11 cellular contexts compared by ENCODE assay signal in the genomic region with DNA sequence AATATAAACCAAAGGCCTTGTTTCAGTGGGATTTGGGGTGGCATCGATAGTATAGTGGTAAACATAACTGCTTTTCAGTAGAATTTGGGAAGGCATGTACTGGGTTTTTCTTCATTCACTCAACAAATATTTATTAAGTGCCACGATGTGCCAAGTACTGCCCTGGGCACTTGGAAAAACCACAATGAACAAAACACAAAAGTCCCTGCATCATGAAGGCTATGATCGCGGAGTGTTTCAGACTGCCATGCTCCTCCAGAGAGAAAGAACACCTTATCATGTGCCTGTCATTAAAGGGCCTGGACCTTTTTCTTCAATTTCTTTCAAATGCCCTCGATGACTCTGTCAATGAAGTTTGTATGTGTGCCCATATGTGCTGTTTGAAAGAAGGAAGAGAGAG. TPM values are rescaled to one million over a fixed set of nuclear protein-coding genes. Genes with fewer than 3 reads are reported as not detected.
A peak's percentile ranks its signal among the peaks of the same experiment; 100 is the strongest.
DNase-seq lines count a peak whose midpoint lies in the region; ATAC-seq, FAIRE-seq and TF ChIP-seq lines count a peak whose summit lies in the region.
"Had no signal": no experiment of that assay in that cellular context is flagged by ENCODE, and none has a peak within 500 bp of the region (broad histone marks: within the 10 kb centered on the region; RNA-seq: fewer than 3 reads in every experiment).

No MANE protein-coding gene starts in this region.

- no peak for ATAC-seq in HG02763 (IDR thresholded peaks at IDR 0.05; ENCODE audit: unreplicated experiment)
- no peak for ATAC-seq in GM19328 (IDR thresholded peaks at IDR 0.05; ENCODE audit: unreplicated experiment)

- H4K20me1 ChIP-seq in DOHH2 (ENCODE audit: control insufficient read depth, insufficient read depth, low read depth, low read length) (no peaks in the 10 kb centered on the region), OCI-LY3 (ENCODE audit: insufficient read depth, low read length) (no peaks in the 10 kb centered on the region), astrocyte (ENCODE audit: insufficient read depth, low read length) (no peaks in the 10 kb centered on the region)

- no peak for DNase-seq in astrocyte (ENCODE audit: low read depth)
- peak; percentile 26 for DNase-seq in pons (ENCODE audit: low spot score)
- no peak for DNase-seq in vagina (ENCODE audit: extremely low spot score in 2 of 2)
- DNase-seq: left ventricle myocardium inferior, pancreas had no signal

- no peak overlapping the region for H3K27ac Mint-ChIP-seq in astrocyte (ENCODE audit: unreplicated experiment)

- peaks cover 41% of the 10 kb centered on the region for H3K4me1 ChIP-seq in DOHH2 (ENCODE audit: control insufficient read depth, low read length)
- peaks cover 18% of the 10 kb centered on the region for H3K4me1 ChIP-seq in OCI-LY3 (ENCODE audit: low read length)
- peaks cover 40% of the 10 kb centered on the region for H3K4me1 ChIP-seq in astrocyte (ENCODE audit: insufficient read depth, low read length)
- H3K4me1 ChIP-seq in vagina: peaks cover 30% of the 10 kb centered on the region

- no peaks in the 10 kb centered on the region for H3K27me3 ChIP-seq in DOHH2 (ENCODE audit: control insufficient read depth, low read length)
- H3K27me3 ChIP-seq in OCI-LY3 (ENCODE audit: low read depth, low read length): peaks cover 7% of the 10 kb centered on the region; the same call in 1 of the 2 replicates
- no peaks in the 10 kb centered on the region for H3K27me3 ChIP-seq in astrocyte (ENCODE audit: insufficient read depth, low read length)
- no peaks in the 10 kb centered on the region for H3K27me3 ChIP-seq in vagina
- H3K27me3 ChIP-seq: pancreas, SJCRH30 had no signal

- H2AFZ ChIP-seq in OCI-LY3 (ENCODE audit: low read depth, low read length) (0 out of 2 replicates have a peak overlapping the region, but pooled peaks have one; percentile 70), astrocyte (ENCODE audit: low read depth, low read length) (no peak overlapping the region)

- H3F3A ChIP-seq in DOHH2 (ENCODE audit: control insufficient read depth, insufficient read depth): no peaks in the 10 kb centered on the region

- TF ChIP-seq POLR2A in vagina (IDR thresholded peaks at IDR 0.05): no peak

- H3K36me3 ChIP-seq in DOHH2 (ENCODE audit: control insufficient read depth, low read length): peaks cover 4% of the 10 kb centered on the region; the same call in 1 of the 2 replicates
- no peaks in the 10 kb centered on the region for H3K36me3 ChIP-seq in OCI-LY3 (replicated peaks; ENCODE audit: low read depth, low read length)
- no peaks in the 10 kb centered on the region for H3K36me3 ChIP-seq in astrocyte (ENCODE audit: insufficient read depth, low read length)
- H3K36me3 ChIP-seq in vagina: no peaks in the 10 kb centered on the region
- H3K36me3 ChIP-seq: left ventricle myocardium inferior, pancreas, SJCRH30 had no signal

- no peak for FAIRE-seq in astrocyte (lab: Jason Lieb, UNC)
- FAIRE-seq: pancreas had no signal

- TF ChIP-seq CTCF in DOHH2 (IDR thresholded peaks at IDR 0.05; ENCODE audit: low read depth, low read length, poor library complexity, severe bottlenecking) (no peak), OCI-LY3 (IDR thresholded peaks at IDR 0.05; ENCODE audit: low read depth, low read length) (no peak), astrocyte (IDR thresholded peaks at IDR 0.05; ENCODE audit: insufficient read depth, low read depth, low read length) (no peak), vagina (IDR thresholded peaks at IDR 0.05) (no peak)

- H3K9me3 ChIP-seq in DOHH2 (ENCODE audit: control insufficient read depth, insufficient read depth, low read length) (no peaks in the 10 kb centered on the region), OCI-LY3 (ENCODE audit: insufficient read depth, low read length) (no peaks in the 10 kb centered on the region), astrocyte (ENCODE audit: insufficient read depth, low read depth, low read length) (no peaks in the 10 kb centered on the region), vagina (no peaks in the 10 kb centered on the region)
- H3K9me3 ChIP-seq: left ventricle myocardium inferior, pancreas, SJCRH30 had no signal

- peak overlapping the region; percentile 96 for H3K4me2 ChIP-seq in DOHH2 (ENCODE audit: low read length)
- no peak overlapping the region for H3K4me2 ChIP-seq in OCI-LY3 (ENCODE audit: low read length)
- H3K4me2 ChIP-seq in astrocyte (ENCODE audit: low read length): peak overlapping the region; percentile 86

- no peaks in the 10 kb centered on the region for H3K9me3 Mint-ChIP-seq in astrocyte (ENCODE audit: unreplicated experiment)

- H3K27me3 Mint-ChIP-seq in astrocyte (ENCODE audit: low read depth, unreplicated experiment): no peaks in the 10 kb centered on the region

- H3K79me2 ChIP-seq in DOHH2 (ENCODE audit: control insufficient read depth, low read length): peaks cover 26% of the 10 kb centered on the region
- no peaks in the 10 kb centered on the region for H3K79me2 ChIP-seq in OCI-LY3 (ENCODE audit: low read length)
- peaks cover 14% of the 10 kb centered on the region for H3K79me2 ChIP-seq in astrocyte (ENCODE audit: insufficient read depth, low read length)

- H3K4me3 ChIP-seq in DOHH2 (ENCODE audit: low read length) (peak overlapping the region; percentile 94), OCI-LY3 (ENCODE audit: low read length) (no peak overlapping the region), astrocyte (ENCODE audit: insufficient read depth, low read depth, low read length) (peak overlapping the region; percentile 74), vagina (no peak overlapping the region)

- H3K4me1 Mint-ChIP-seq in astrocyte (ENCODE audit: low read depth, unreplicated experiment): peaks cover 41% of the 10 kb centered on the region

- H3K9me2 ChIP-seq in DOHH2 (replicated peaks; ENCODE audit: control insufficient read depth, low read length): no peaks in the 10 kb centered on the region

- intact Hi-C loops in vagina (cut with DNase I): no loop called here

- no peak overlapping the region for H3K4me3 Mint-ChIP-seq in astrocyte (ENCODE audit: unreplicated experiment)

- peak overlapping the region; percentile 74 for H3K27ac ChIP-seq in DOHH2 (ENCODE audit: low read depth, low read length)
- H3K27ac ChIP-seq in OCI-LY3 (ENCODE audit: low read length): no peak overlapping the region
- peak overlapping the region; percentile 89 for H3K27ac ChIP-seq in astrocyte (ENCODE audit: low read depth, low read length)
- no peak overlapping the region for H3K27ac ChIP-seq in vagina
- H3K27ac ChIP-seq: HL-60, SJCRH30 had no signal

- H3K36me3 Mint-ChIP-seq in astrocyte (ENCODE audit: low read depth, unreplicated experiment): no peaks in the 10 kb centered on the region

- no peak overlapping the region for H3K9ac ChIP-seq in OCI-LY3 (ENCODE audit: low read length)
- H3K9ac ChIP-seq in astrocyte (ENCODE audit: low read length): no peak overlapping the region

RNA-seq across cellular contexts. Expression of a gene that starts 59.2 kb away (rescaled TPM):
- total RNA-seq in astrocyte: 16.3 and 19.3 TPM in 2 replicates
- 11.8 TPM for total RNA-seq in vagina

Comparison
In these comparisons a context has a peak if more than half of its experiments do, and no peak if none do; other contexts are left out.
1. H3K27ac ChIP-seq: peak in DOHH2 (single experiment) and astrocyte (single experiment); none in OCI-LY3 (single experiment) and vagina (single experiment).
2. H3K4me3 ChIP-seq: peak in DOHH2 (single experiment) and astrocyte (single experiment); none in OCI-LY3 (single experiment) and vagina (0 of 2).